In genomic region chr5:168728812-168729211, GRCh38 we compare ENCODE assay signal across 7 cellular contexts.
"Had no signal": no experiment of that assay in that cellular context is flagged by ENCODE, and none has a peak within 500 bp of the region (broad histone marks: within the 10 kb centered on the region; RNA-seq: fewer than 3 reads in every experiment).

No MANE protein-coding gene starts in this region.

- FAIRE-seq: HTR-8/SVneo had no signal

- DNase-seq: IMR-90, Karpas-422, KBM-7, KG1 had no signal

- H3K9ac ChIP-seq: KMS-11 had no signal

- H3K27ac ChIP-seq: HL-60, KMS-11 had no signal

- H3K4me2 ChIP-seq: KMS-11 had no signal
